In the genomic region with DNA sequence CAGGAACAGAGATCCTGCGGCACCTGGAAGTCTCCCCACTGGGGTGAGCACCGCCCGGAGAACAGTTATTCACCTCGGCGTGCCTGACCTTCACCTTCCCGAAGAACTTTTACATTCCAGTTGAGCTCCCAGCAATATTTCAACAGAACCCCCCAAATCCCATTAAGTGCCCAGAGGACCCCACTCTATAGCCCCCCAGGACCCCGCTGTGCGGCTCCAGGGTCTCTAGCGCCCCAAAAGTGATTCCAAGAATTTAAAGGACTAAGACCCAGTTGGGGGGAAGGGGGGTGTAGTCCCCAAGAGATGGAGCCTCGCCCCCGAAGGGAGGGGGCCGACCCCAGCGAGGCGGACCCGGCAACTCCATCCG, we compare ENCODE assay signal across 1 cellular context.
TF ChIP-seq lines count a peak whose summit lies in the region.

No MANE protein-coding gene starts in this region.

TF ChIP-seq in K562, 482 proteins besides CTCF, POLR2A, EP300 and RAD21 (continued from another document):
- TF ChIP-seq ZNF407 (IDR thresholded peaks at IDR 0.05; ENCODE audit: low read depth): no peak
- peak; percentile 52; the same call in 1 of the 2 replicates for TF ChIP-seq ZBTB1 (CRISPR knock-in tag; IDR thresholded peaks at IDR 0.05; ENCODE audit: borderline replicate concordance, low read depth)
- no peak for TF ChIP-seq CXXC5 (CRISPR knock-in tag; IDR thresholded peaks at IDR 0.05)
- no peak for TF ChIP-seq ZFP30 (CRISPR knock-in tag; IDR thresholded peaks at IDR 0.05; ENCODE audit: borderline replicate concordance)
- TF ChIP-seq, protein P1, sequence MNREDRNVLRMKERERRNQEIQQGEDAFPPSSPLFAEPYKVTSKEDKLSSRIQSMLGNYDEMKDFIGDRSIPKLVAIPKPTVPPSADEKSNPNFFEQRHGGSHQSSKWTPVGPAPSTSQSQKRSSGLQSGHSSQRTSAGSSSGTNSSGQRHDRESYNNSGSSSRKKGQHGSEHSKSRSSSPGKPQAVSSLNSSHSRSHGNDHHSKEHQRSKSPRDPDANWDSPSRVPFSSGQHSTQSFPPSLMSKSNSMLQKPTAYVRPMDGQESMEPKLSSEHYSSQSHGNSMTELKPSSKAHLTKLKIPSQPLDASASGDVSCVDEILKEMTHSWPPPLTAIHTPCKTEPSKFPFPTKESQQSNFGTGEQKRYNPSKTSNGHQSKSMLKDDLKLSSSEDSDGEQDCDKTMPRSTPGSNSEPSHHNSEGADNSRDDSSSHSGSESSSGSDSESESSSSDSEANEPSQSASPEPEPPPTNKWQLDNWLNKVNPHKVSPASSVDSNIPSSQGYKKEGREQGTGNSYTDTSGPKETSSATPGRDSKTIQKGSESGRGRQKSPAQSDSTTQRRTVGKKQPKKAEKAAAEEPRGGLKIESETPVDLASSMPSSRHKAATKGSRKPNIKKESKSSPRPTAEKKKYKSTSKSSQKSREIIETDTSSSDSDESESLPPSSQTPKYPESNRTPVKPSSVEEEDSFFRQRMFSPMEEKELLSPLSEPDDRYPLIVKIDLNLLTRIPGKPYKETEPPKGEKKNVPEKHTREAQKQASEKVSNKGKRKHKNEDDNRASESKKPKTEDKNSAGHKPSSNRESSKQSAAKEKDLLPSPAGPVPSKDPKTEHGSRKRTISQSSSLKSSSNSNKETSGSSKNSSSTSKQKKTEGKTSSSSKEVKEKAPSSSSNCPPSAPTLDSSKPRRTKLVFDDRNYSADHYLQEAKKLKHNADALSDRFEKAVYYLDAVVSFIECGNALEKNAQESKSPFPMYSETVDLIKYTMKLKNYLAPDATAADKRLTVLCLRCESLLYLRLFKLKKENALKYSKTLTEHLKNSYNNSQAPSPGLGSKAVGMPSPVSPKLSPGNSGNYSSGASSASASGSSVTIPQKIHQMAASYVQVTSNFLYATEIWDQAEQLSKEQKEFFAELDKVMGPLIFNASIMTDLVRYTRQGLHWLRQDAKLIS (CRISPR knock-in tag; IDR thresholded peaks at IDR 0.05): peak; percentile 80; the same call in 1 of the 2 replicates
- TF ChIP-seq MEF2D (tag; conservative IDR thresholded peaks at IDR 0.05; ENCODE audit: low read depth): no peak
- TF ChIP-seq NR2C1 (IDR thresholded peaks at IDR 0.05): no peak
- TF ChIP-seq NR2C1 (tag; IDR thresholded peaks at IDR 0.05): peak; percentile 71; the same call in 1 of the 2 replicates
- no peak for TF ChIP-seq ZNF384 (IDR thresholded peaks at IDR 0.05; ENCODE audit: low read depth, low read length)
- 0 out of 2 replicates have a peak, but pooled peaks have one; percentile 46 for TF ChIP-seq FOXK1 (CRISPR knock-in tag; IDR thresholded peaks at IDR 0.05; ENCODE audit: borderline replicate concordance)
- no peak for TF ChIP-seq CREB5 (CRISPR knock-in tag; IDR thresholded peaks at IDR 0.05)
- peak; percentile 17 for TF ChIP-seq EP400 (IDR thresholded peaks at IDR 0.05)
- no peak for TF ChIP-seq TBP (optimal IDR thresholded peaks at IDR 0.05; ENCODE audit: low read depth, low read length)
- TF ChIP-seq FOS (IDR thresholded peaks at IDR 0.05; ENCODE audit: extremely low read depth, insufficient read length): no peak
- TF ChIP-seq MCM2 (IDR thresholded peaks at IDR 0.05; ENCODE audit: low read depth): peak; percentile 62; the same call in 1 of the 2 replicates
- peak; percentile 83 for TF ChIP-seq VEZF1 (CRISPR knock-in tag; IDR thresholded peaks at IDR 0.05)
- TF ChIP-seq MTA2 (IDR thresholded peaks at IDR 0.05; ENCODE audit: low read depth): 0 out of 2 replicates have a peak, but pooled peaks have one; percentile 22
- TF ChIP-seq TCF7 (IDR thresholded peaks at IDR 0.05; ENCODE audit: borderline replicate concordance): no peak
- TF ChIP-seq, protein P2, sequence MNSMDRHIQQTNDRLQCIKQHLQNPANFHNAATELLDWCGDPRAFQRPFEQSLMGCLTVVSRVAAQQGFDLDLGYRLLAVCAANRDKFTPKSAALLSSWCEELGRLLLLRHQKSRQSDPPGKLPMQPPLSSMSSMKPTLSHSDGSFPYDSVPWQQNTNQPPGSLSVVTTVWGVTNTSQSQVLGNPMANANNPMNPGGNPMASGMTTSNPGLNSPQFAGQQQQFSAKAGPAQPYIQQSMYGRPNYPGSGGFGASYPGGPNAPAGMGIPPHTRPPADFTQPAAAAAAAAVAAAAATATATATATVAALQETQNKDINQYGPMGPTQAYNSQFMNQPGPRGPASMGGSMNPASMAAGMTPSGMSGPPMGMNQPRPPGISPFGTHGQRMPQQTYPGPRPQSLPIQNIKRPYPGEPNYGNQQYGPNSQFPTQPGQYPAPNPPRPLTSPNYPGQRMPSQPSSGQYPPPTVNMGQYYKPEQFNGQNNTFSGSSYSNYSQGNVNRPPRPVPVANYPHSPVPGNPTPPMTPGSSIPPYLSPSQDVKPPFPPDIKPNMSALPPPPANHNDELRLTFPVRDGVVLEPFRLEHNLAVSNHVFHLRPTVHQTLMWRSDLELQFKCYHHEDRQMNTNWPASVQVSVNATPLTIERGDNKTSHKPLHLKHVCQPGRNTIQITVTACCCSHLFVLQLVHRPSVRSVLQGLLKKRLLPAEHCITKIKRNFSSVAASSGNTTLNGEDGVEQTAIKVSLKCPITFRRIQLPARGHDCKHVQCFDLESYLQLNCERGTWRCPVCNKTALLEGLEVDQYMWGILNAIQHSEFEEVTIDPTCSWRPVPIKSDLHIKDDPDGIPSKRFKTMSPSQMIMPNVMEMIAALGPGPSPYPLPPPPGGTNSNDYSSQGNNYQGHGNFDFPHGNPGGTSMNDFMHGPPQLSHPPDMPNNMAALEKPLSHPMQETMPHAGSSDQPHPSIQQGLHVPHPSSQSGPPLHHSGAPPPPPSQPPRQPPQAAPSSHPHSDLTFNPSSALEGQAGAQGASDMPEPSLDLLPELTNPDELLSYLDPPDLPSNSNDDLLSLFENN (IDR thresholded peaks at IDR 0.05; ENCODE audit: low read depth in 2 of 2, low read length in 2 of 2): no peak
- no peak for TF ChIP-seq BCL6 (CRISPR knock-in tag; IDR thresholded peaks at IDR 0.05)
- no peak for TF ChIP-seq ELF1 (tag; IDR thresholded peaks at IDR 0.05)
- no peak for TF ChIP-seq SREBF2 (CRISPR knock-in tag; IDR thresholded peaks at IDR 0.05)
- TF ChIP-seq SMARCA4 (IDR thresholded peaks at IDR 0.05): no peak
